In the genomic region with DNA sequence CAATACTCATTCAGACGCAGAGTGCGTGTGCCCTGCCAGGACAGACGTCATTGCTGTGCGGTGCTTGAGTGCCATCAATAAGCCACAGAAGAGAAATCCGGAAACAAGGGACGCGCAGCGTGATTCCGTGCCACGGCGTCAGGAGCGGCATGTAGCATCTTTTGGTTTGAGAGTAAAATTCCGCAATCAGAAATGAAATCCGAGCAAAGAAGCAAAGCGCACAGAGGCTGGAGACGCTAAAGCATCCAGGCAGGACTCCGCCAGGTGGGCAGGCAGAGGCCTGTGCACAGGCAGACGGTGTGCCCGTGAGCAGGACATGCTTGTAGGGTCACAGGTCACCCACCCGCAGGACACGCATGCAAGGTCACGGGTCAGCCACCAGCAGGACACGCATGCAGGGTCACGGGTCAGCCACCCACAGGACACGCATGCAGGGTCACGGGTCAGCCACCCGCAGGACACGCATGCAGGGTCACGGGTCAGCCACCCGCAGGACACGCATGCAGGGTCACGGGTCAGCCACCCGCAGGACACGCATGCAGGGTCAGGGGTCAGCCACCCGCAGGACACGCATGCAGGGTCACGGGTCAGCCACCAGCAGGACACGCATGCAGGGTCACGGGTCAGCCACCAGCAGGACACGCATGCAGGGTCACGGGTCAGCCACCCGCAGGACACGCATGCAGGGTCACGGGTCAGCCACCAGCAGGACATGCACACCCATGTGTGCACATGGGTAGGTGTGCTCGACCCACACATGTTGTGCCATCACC, we compare ENCODE assay signal across 8 cellular contexts. TPM values are rescaled to one million over a fixed set of nuclear protein-coding genes. Genes with fewer than 3 reads are reported as not detected.
"Had no signal": no experiment of that assay in that cellular context is flagged by ENCODE, and none has a peak within 500 bp of the region (broad histone marks: within the 10 kb centered on the region; RNA-seq: fewer than 3 reads in every experiment).

No MANE protein-coding gene starts in this region.

RNA-seq across cellular contexts. Expression of a gene that starts 27.9 kb away (rescaled TPM):
- total RNA-seq: activated CD4-positive, alpha-beta memory T cell treated with anti-CD3 and anti-CD28 coated beads for 36 hours; activated CD4-positive, alpha-beta T cell treated with anti-CD3 and anti-CD28 coated beads, Interleukin-2, amount 10 ng/mL, durations not matched to agents 7 days and 5 days; activated naive CD8-positive, alpha-beta T cell treated with anti-CD3 and anti-CD28 coated beads for 36 hours; activated T-cell treated with anti-CD3 and anti-CD28 coated beads, Interleukin-2, amount 50 U/mL, for 4 hours; MCF 10A; PC-9; T-cell had no signal
- polyA plus RNA-seq: adipose tissue had no signal
